Comparison of ENCODE assay signal across 26 cellular contexts in genomic region chr21:21002137-21002536, GRCh38. TPM values are rescaled to one million over a fixed set of nuclear protein-coding genes. Genes with fewer than 3 reads are reported as not detected.
DNase-seq lines count a peak whose midpoint lies in the region; ATAC-seq and TF ChIP-seq lines count a peak whose summit lies in the region.
"Had no signal": no experiment of that assay in that cellular context is flagged by ENCODE, and none has a peak within 500 bp of the region (broad histone marks: within the 10 kb centered on the region; RNA-seq: fewer than 3 reads in every experiment).

No MANE protein-coding gene starts in this region.

- ATAC-seq in GM21515 (IDR thresholded peaks at IDR 0.05; ENCODE audit: unreplicated experiment) (no peak), right lobe of liver (no peak)
- ATAC-seq: activated CD8-positive, alpha-beta T cell treated with anti-CD3 and anti-CD28 coated beads, Interleukin-2, amount 10 ng/mL, durations not matched to agents 7 days and 5 days; effector memory CD8-positive, alpha-beta T cell; naive thymus-derived CD4-positive, alpha-beta T cell; psoas muscle; stimulated activated memory B cell treated with anti-CD40 and anti-IgM and Interleukin-4, amounts not matched to agents 10 μg/mL and 1 μg/mL and 100 μg/mL, for 72 hours had no signal

- H3K27me3 ChIP-seq in A673 (replicated peaks; ENCODE audit: insufficient read depth, low read depth, low read length, poor library complexity), result no peaks in the 10 kb centered on the region
- H3K27me3 ChIP-seq in adrenal gland, result no peaks in the 10 kb centered on the region
- no peaks in the 10 kb centered on the region for H3K27me3 ChIP-seq in vagina
- H3K27me3 ChIP-seq in right lobe of liver, result peaks cover 4% of the 10 kb centered on the region in 2 donors

- BruUV-seq in A673 (replicated peaks; lab: Mats Ljungman, UMichigan), result no TSS peak

- intact Hi-C loops in A673 (cut with micrococcal nuclease; ENCODE audit: unreplicated experiment), result loop anchor here (2.0 to 10.0 kb wide), 6 partner anchors 101 to 1791 kb away; no protein-coding TSS in a partner anchor
- intact Hi-C loops in adrenal gland (cut with DNase I), result loop anchor here in 1 of 2 donors (10.0 kb wide), 1 partner anchor 103 kb away; no protein-coding TSS in a partner anchor
- intact Hi-C loops in vagina (cut with DNase I), result no loop called here
- intact Hi-C loops in right lobe of liver (cut with DNase I), result no loop called here

- no peak for TF ChIP-seq CTCF in A673 (conservative IDR thresholded peaks at IDR 0.05; ENCODE audit: low read depth, low read length)
- TF ChIP-seq CTCF in adrenal gland (IDR thresholded peaks at IDR 0.05), result no peak
- no peak for TF ChIP-seq CTCF in vagina (IDR thresholded peaks at IDR 0.05)
- TF ChIP-seq CTCF in right lobe of liver (IDR thresholded peaks at IDR 0.05), result no peak

- no peak for DNase-seq in A673 (ENCODE audit: low spot score)
- peak; percentile 78 for DNase-seq in NCI-H69 (lab: John Stamatoyannopoulos, UW)
- DNase-seq in adrenal gland, result no peak
- DNase-seq in medulla oblongata (ENCODE audit: extremely low spot score), result peak; percentile 51
- no peak for DNase-seq in vagina (ENCODE audit: extremely low spot score in 2 of 2)
- no peak for DNase-seq in activated CD8-positive, alpha-beta memory T cell treated with anti-CD3 and anti-CD28 coated beads, Interleukin-2, amount 50 U/mL, for 4 hours
- DNase-seq in right lobe of liver, result no peak
- DNase-seq: activated CD8-positive, alpha-beta T cell treated with anti-CD3 and anti-CD28 coated beads, Interleukin-2, amount 10 ng/mL, durations not matched to agents 7 days and 5 days; CD4-positive, alpha-beta T cell; colonic mucosa; DND-41; effector memory CD8-positive, alpha-beta T cell; GF-D8; glutamatergic neuron; GM23248; islet precursor cell; naive thymus-derived CD4-positive, alpha-beta T cell; NCI-H1092; NCI-H1694; nucleus accumbens; psoas muscle; upper lobe of left lung had no signal

- no peak for TF ChIP-seq POLR2A in adrenal gland (IDR thresholded peaks at IDR 0.05)
- no peak for TF ChIP-seq POLR2A in vagina (IDR thresholded peaks at IDR 0.05)
- no peak for TF ChIP-seq POLR2A in right lobe of liver (IDR thresholded peaks at IDR 0.05)

- POLR2A ChIA-PET in A673 (lab: Charles Lee; ENCODE audit: low non-redundant PET), result no interaction called here

- H3K27ac ChIP-seq in A673 (ENCODE audit: low read depth, low read length, poor library complexity, severe bottlenecking) (peak overlapping the region; percentile 67), adrenal gland (peak overlapping the region in 3 of 5 donors; percentile 54 to 65 (median 55)), vagina (no peak overlapping the region), right lobe of liver (no peak overlapping the region)
- H3K27ac ChIP-seq: colonic mucosa, GM23248, psoas muscle had no signal

- peaks cover 23% of the 10 kb centered on the region for H3K4me1 ChIP-seq in A673 (ENCODE audit: insufficient read depth, low read length, poor library complexity, severe bottlenecking)
- H3K4me1 ChIP-seq in adrenal gland (replicated peaks in 1 of 2), result peaks cover 21 to 42% of the 10 kb centered on the region in 2 donors
- peaks cover 8% of the 10 kb centered on the region for H3K4me1 ChIP-seq in vagina
- no peaks in the 10 kb centered on the region for H3K4me1 ChIP-seq in right lobe of liver
- H3K4me1 ChIP-seq: colonic mucosa, psoas muscle had no signal

- H3K36me3 ChIP-seq in A673 (ENCODE audit: insufficient read depth, low read length, poor library complexity, severe bottlenecking), result no peaks in the 10 kb centered on the region
- H3K36me3 ChIP-seq in adrenal gland (replicated peaks in 1 of 2), result no peaks in the 10 kb centered on the region
- no peaks in the 10 kb centered on the region for H3K36me3 ChIP-seq in vagina
- H3K36me3 ChIP-seq in right lobe of liver, result no peaks in the 10 kb centered on the region
- H3K36me3 ChIP-seq: colonic mucosa, upper lobe of left lung had no signal

- CTCF ChIA-PET in A673 (lab: Charles Lee), result no interaction called here

- H3K9me3 ChIP-seq in A673 (ENCODE audit: low read depth, low read length, poor library complexity, severe bottlenecking), result no peaks in the 10 kb centered on the region
- no peaks in the 10 kb centered on the region for H3K9me3 ChIP-seq in adrenal gland (replicated peaks in 1 of 3)
- no peaks in the 10 kb centered on the region for H3K9me3 ChIP-seq in vagina
- H3K9me3 ChIP-seq in right lobe of liver, result no peaks in the 10 kb centered on the region
- H3K9me3 ChIP-seq: colonic mucosa, psoas muscle, upper lobe of left lung had no signal

- peak overlapping the region; percentile 84 for H3K4me3 ChIP-seq in A673 (ENCODE audit: low read depth, low read length, poor library complexity, severe bottlenecking)
- peak overlapping the region in 1 of 4 donors; percentile 31 for H3K4me3 ChIP-seq in adrenal gland
- no peak overlapping the region for H3K4me3 ChIP-seq in vagina
- H3K4me3 ChIP-seq in right lobe of liver, result no peak overlapping the region
- H3K4me3 ChIP-seq: colonic mucosa, GM23248, psoas muscle, upper lobe of left lung had no signal

- WGBS in adrenal gland, 4 donors, result 35 to 46% (median 40%) methylated on average over 4 of the region's 4 CpGs
- WGBS in right lobe of liver (ENCODE audit: insufficient coverage, low coverage, low lambda C conversion rate, missing lambda C conversion rate), result 35% methylated on average over 4 of the region's 4 CpGs

RNA-seq across cellular contexts. Expression of gene NCAM2, which starts 3.9 kb away (rescaled TPM):
- total RNA-seq in A673 (2021) (36.0 and 38.2 TPM in 2 replicates), adrenal gland (10 to 100 TPM in 7 of 8 donors, 1 to 10 TPM in 1; 9.1 to 59.4 (median 23.9) TPM), vagina (4.7 TPM), right lobe of liver (1 to 10 TPM in 1 of 6 experiments, under 1 TPM in 3, not detected in 2; 0.38 to 1.4 (median 0.81) TPM)
- polyA plus RNA-seq in adrenal gland, result 10 to 100 TPM in 1 of 3 donors, 1 to 10 TPM in 2; 2.2 to 37.6 (median 2.5) TPM
- total RNA-seq: activated CD8-positive, alpha-beta T cell treated with anti-CD3 and anti-CD28 coated beads, Interleukin-2, amount 10 ng/mL, durations not matched to agents 7 days and 5 days; activated T-helper 2 cell treated with anti-CD3 and anti-CD28 coated beads, Interferon-gamma antibody, Interleukin-2, Interleukin-4, amounts not matched to agents 10 μg/mL and 5 μg/mL and 100 μg/mL, durations not matched to agents 14 hours and 24 hours and 36 hours; CD4-positive, alpha-beta T cell; epithelial cell of proximal tubule; naive thymus-derived CD4-positive, alpha-beta T cell had no signal

Comparison
In these comparisons a context has a peak if more than half of its experiments do, and no peak if none do; other contexts are left out.
1. DNase-seq: peak in NCI-H69 (single experiment) and medulla oblongata (single experiment); none in A673 (single experiment), adrenal gland (0 of 7), vagina (0 of 2), activated CD8-positive, alpha-beta memory T cell treated with anti-CD3 and anti-CD28 coated beads, Interleukin-2, amount 50 U/mL, for 4 hours (single experiment) and right lobe of liver (0 of 3).
2. H3K27ac ChIP-seq: peak in A673 (single experiment) and adrenal gland (3 of 5); none in vagina (single experiment) and right lobe of liver (0 of 3).